Comparison of ENCODE assay signal across 23 cellular contexts in genomic region chr2:140256080-140256479, GRCh38.
DNase-seq lines count a peak whose midpoint lies in the region; ATAC-seq and TF ChIP-seq lines count a peak whose summit lies in the region.
"Had no signal": no experiment of that assay in that cellular context is flagged by ENCODE, and none has a peak within 500 bp of the region (broad histone marks: within the 10 kb centered on the region; RNA-seq: fewer than 3 reads in every experiment).

No MANE protein-coding gene starts in this region.

- no peaks in the 10 kb centered on the region for H3K4me1 Mint-ChIP-seq in WTC11
- H3K4me1 Mint-ChIP-seq: B cell; CD4-positive, CD25-positive, alpha-beta regulatory T cell; IgD-negative memory B cell had no signal

- no peaks in the 10 kb centered on the region for H3K36me3 Mint-ChIP-seq in WTC11
- H3K36me3 Mint-ChIP-seq: CD4-positive, CD25-positive, alpha-beta regulatory T cell; IgD-negative memory B cell had no signal

- H3K27me3 Mint-ChIP-seq in WTC11 (ENCODE audit: low read depth): no peaks in the 10 kb centered on the region
- H3K27me3 Mint-ChIP-seq: B cell; CD4-positive, CD25-positive, alpha-beta regulatory T cell; IgD-negative memory B cell had no signal

- no peak overlapping the region for H3K27ac Mint-ChIP-seq in WTC11
- H3K27ac Mint-ChIP-seq: B cell; CD4-positive, CD25-positive, alpha-beta regulatory T cell; IgD-negative memory B cell had no signal

- TF ChIP-seq CTCF in WTC11 (IDR thresholded peaks at IDR 0.05) (no peak), fibroblast of mammary gland (conservative IDR thresholded peaks at IDR 0.05; ENCODE audit: control insufficient read depth, insufficient read depth, low read depth, low read length) (no peak), left lung (IDR thresholded peaks at IDR 0.05) (no peak)

- H3K4me3 Mint-ChIP-seq in WTC11: no peak overlapping the region
- H3K4me3 Mint-ChIP-seq: B cell; CD4-positive, CD25-positive, alpha-beta regulatory T cell; IgD-negative memory B cell had no signal

- DNase-seq in ELR (ENCODE audit: low read depth) (peak; percentile 75), HT1080 (ENCODE audit: low read depth) (peak; percentile 48), WTC11 (ENCODE audit: low spot score) (no peak), fibroblast of mammary gland (ENCODE audit: low read depth) (peak; percentile 14), hypothalamus (lab: John Stamatoyannopoulos, UW) (no peak), left lung (no peak), NCI-H2227 treated with DMSO at 0.1 percent for 48 hours (lab: John Stamatoyannopoulos, UW) (no peak)
- DNase-seq: 8988T; CD4-positive, CD25-positive, alpha-beta regulatory T cell; COR-L47; DMS 273 treated with DMSO at 0.1 percent for 48 hours; GDM1; GOT3; Karpas-422; NCI-H1436 treated with DMSO at 0.1 percent for 48 hours; NCI-H2081; NCI-H2171 treated with DMSO at 0.1 percent for 48 hours; NCI-H774; SIG-M5 had no signal

- no peaks in the 10 kb centered on the region for H3K9me3 ChIP-seq in left lung

- H3K27ac ChIP-seq in left lung: no peak overlapping the region

- CTCF ChIA-PET in WTC11 (lab: Charles Lee): no interaction called here

- H3K4me3 ChIP-seq in fibroblast of mammary gland (ENCODE audit: control insufficient read depth, low read depth, low read length) (no peak overlapping the region), left lung (no peak overlapping the region)

- intact Hi-C loops in left lung (cut with DNase I): no loop called here

- no peak for ATAC-seq in WTC11
- ATAC-seq in HG03039 (IDR thresholded peaks at IDR 0.05; ENCODE audit: unreplicated experiment): no peak
- no peak for ATAC-seq in left lung
- ATAC-seq: SK-N-SH treated with all-trans-retinoic acid at 6 μM for 48 hours had no signal

- H3K36me3 ChIP-seq in left lung: no peaks in the 10 kb centered on the region

- no peaks in the 10 kb centered on the region for H3K9me3 Mint-ChIP-seq in WTC11
- H3K9me3 Mint-ChIP-seq: IgD-negative memory B cell had no signal

- no peaks in the 10 kb centered on the region for H3K27me3 ChIP-seq in left lung

- H3K4me1 ChIP-seq in left lung: no peaks in the 10 kb centered on the region

- POLR2A ChIA-PET in WTC11 (lab: Charles Lee): interaction anchor here (0.6 kb wide), 1 partner anchor 1965 kb away, joined by 7 read pairs; no protein-coding TSS in a partner anchor

TF ChIP-seq in WTC11, 78 proteins besides CTCF, POLR2A, EP300 and RAD21:
- TF ChIP-seq HMGA2 (CRISPR knock-in tag; IDR thresholded peaks at IDR 0.05) (peak; percentile 55), E2F4 (CRISPR knock-in tag; IDR thresholded peaks at IDR 0.05; ENCODE audit: borderline replicate concordance, low read depth) (no peak)

Comparison
In these comparisons a context has a peak if more than half of its experiments do, and no peak if none do; other contexts are left out.
1. DNase-seq: peak in ELR (single experiment), HT1080 (single experiment) and fibroblast of mammary gland (single experiment); none in WTC11 (single experiment), hypothalamus (0 of 51), left lung (0 of 2) and NCI-H2227 treated with DMSO at 0.1 percent for 48 hours (single experiment).